Comparison of ENCODE assay signal across 22 cellular contexts in genomic region chr12:24049771-24050170, GRCh38.
A peak's percentile ranks its signal among the peaks of the same experiment; 100 is the strongest.
DNase-seq lines count a peak whose midpoint lies in the region; ATAC-seq and TF ChIP-seq lines count a peak whose summit lies in the region.
"Had no signal": no experiment of that assay in that cellular context is flagged by ENCODE, and none has a peak within 500 bp of the region (broad histone marks: within the 10 kb centered on the region; RNA-seq: fewer than 3 reads in every experiment).

No MANE protein-coding gene starts in this region.

- no peak for ATAC-seq in GM18502 (IDR thresholded peaks at IDR 0.05; ENCODE audit: poor library complexity, unreplicated experiment)
- ATAC-seq in activated CD8-positive, alpha-beta T cell treated with anti-CD3 and anti-CD28 coated beads for 36 hours, result no peak
- ATAC-seq: HCT116, Panc1 had no signal

- peaks cover 25% of the 10 kb centered on the region for H3K9me3 Mint-ChIP-seq in nephron progenitor cell
- H3K9me3 Mint-ChIP-seq in activated CD8-positive, alpha-beta T cell treated with anti-CD3 and anti-CD28 coated beads for 36 hours, result no peaks in the 10 kb centered on the region

- DNase-seq in NCI-H524 (lab: John Stamatoyannopoulos, UW) (peak; percentile 14 to 54), hepatocyte (ENCODE audit: low spot score) (peak; percentile 36), nephron progenitor cell (no peak), GM19238 (ENCODE audit: insufficient read length, low spot score) (no peak)
- DNase-seq in activated CD8-positive, alpha-beta T cell treated with anti-CD3 and anti-CD28 coated beads for 36 hours, result no peak
- DNase-seq: BE2C; CD4-positive, alpha-beta T cell; COR-L47; DMS153; KG1; NCI-H1105; NCI-H146; NCI-H2029; NCI-H774; NK-92 treated with Interleukin-12 subunit alpha and Interleukin-12 subunit beta, amount 100 ng/mL, for 24 hours; SIG-M5; SK-N-SH had no signal

- CTCF ChIA-PET in activated CD8-positive, alpha-beta T cell treated with anti-CD3 and anti-CD28 coated beads for 36 hours (lab: Charles Lee), result interaction anchor here (1.7 kb wide), 1 partner anchor 15 kb away, joined by 4 read pairs; no protein-coding TSS in a partner anchor

- H3K4me3 ChIP-seq in Loucy (ENCODE audit: low read length, poor library complexity, severe bottlenecking) (peak overlapping the region; percentile 48), hepatocyte (no peak overlapping the region)

- H3K4me1 ChIP-seq in Loucy (ENCODE audit: insufficient read depth, low read length, poor library complexity, severe bottlenecking), result peaks cover 73% of the 10 kb centered on the region
- H3K4me1 ChIP-seq in hepatocyte (ENCODE audit: insufficient read depth), result peaks cover 6% of the 10 kb centered on the region
- H3K4me1 ChIP-seq: BE2C had no signal

- no peaks in the 10 kb centered on the region for H3K9me2 ChIP-seq in Loucy (replicated peaks; ENCODE audit: low read depth, low read length)
- H3K9me2 ChIP-seq in hepatocyte (replicated peaks; ENCODE audit: insufficient read depth), result no peaks in the 10 kb centered on the region
- H3K9me2 ChIP-seq: SK-N-SH had no signal

- H3K36me3 Mint-ChIP-seq in nephron progenitor cell (ENCODE audit: low read depth), result peaks cover 18% of the 10 kb centered on the region
- H3K36me3 Mint-ChIP-seq in activated CD8-positive, alpha-beta T cell treated with anti-CD3 and anti-CD28 coated beads for 36 hours (ENCODE audit: low read depth), result no peaks in the 10 kb centered on the region

- H3K9me3 ChIP-seq in Loucy (ENCODE audit: insufficient read depth, low read depth, low read length) (0 out of 2 replicates have a peak, but pooled peaks cover 5% of the 10 kb centered on the region), hepatocyte (ENCODE audit: low read depth) (peaks cover 5% of the 10 kb centered on the region)
- H3K9me3 ChIP-seq: BE2C had no signal

- H3K4me2 ChIP-seq in Loucy (ENCODE audit: low read depth, low read length, poor library complexity, severe bottlenecking) (peak overlapping the region; percentile 42), hepatocyte (no peak overlapping the region)
- H3K4me2 ChIP-seq: SK-N-SH had no signal

- TF ChIP-seq CTCF in Loucy (conservative IDR thresholded peaks at IDR 0.05; ENCODE audit: low read length) (no peak), hepatocyte (IDR thresholded peaks at IDR 0.05; ENCODE audit: poor library complexity) (no peak), nephron progenitor cell (IDR thresholded peaks at IDR 0.05) (no peak)
- no peak for TF ChIP-seq CTCF in activated CD8-positive, alpha-beta T cell treated with anti-CD3 and anti-CD28 coated beads for 36 hours (IDR thresholded peaks at IDR 0.05)

- H2AFZ ChIP-seq in Loucy (ENCODE audit: low read length) (no peak overlapping the region), hepatocyte (no peak overlapping the region)

- 62% methylated on average over 4 of the region's 4 CpGs for WGBS in hepatocyte (ENCODE audit: low lambda C conversion rate, missing lambda C conversion rate)

- no peaks in the 10 kb centered on the region for H3K27me3 ChIP-seq in Loucy (ENCODE audit: insufficient read depth, low read length, poor library complexity, severe bottlenecking)
- H3K27me3 ChIP-seq in hepatocyte, result no peaks in the 10 kb centered on the region
- H3K27me3 ChIP-seq: BE2C had no signal

- H3K27ac ChIP-seq in hepatocyte, result no peak overlapping the region
- H3K27ac ChIP-seq: HL-60 had no signal

- H3K36me3 ChIP-seq in Loucy (ENCODE audit: insufficient read depth, low read length) (no peaks in the 10 kb centered on the region), hepatocyte (replicated peaks; ENCODE audit: insufficient read depth, low read depth) (no peaks in the 10 kb centered on the region)
- H3K36me3 ChIP-seq: BE2C had no signal

- peak overlapping the region; percentile 46 for H3K9ac ChIP-seq in Loucy (ENCODE audit: low read depth, low read length, poor library complexity, severe bottlenecking)
- H3K9ac ChIP-seq: SK-N-SH had no signal

- intact Hi-C loops in activated CD8-positive, alpha-beta T cell treated with anti-CD3 and anti-CD28 coated beads for 36 hours (cut with micrococcal nuclease), result no loop called here

- H3K79me2 ChIP-seq in Loucy (ENCODE audit: insufficient read depth, low read length) (no peaks in the 10 kb centered on the region), hepatocyte (no peaks in the 10 kb centered on the region)

- H3F3A ChIP-seq in Loucy (ENCODE audit: low read depth), result peaks cover 9% of the 10 kb centered on the region; the same call in 1 of the 2 replicates

- peak overlapping the region; percentile 57 for H3K27ac Mint-ChIP-seq in nephron progenitor cell
- H3K27ac Mint-ChIP-seq in activated CD8-positive, alpha-beta T cell treated with anti-CD3 and anti-CD28 coated beads for 36 hours, result no peak overlapping the region
- H3K27ac Mint-ChIP-seq: CD4-positive, alpha-beta T cell had no signal

- H3K4me3 Mint-ChIP-seq in nephron progenitor cell, result no peak overlapping the region
- H3K4me3 Mint-ChIP-seq in activated CD8-positive, alpha-beta T cell treated with anti-CD3 and anti-CD28 coated beads for 36 hours, result no peak overlapping the region
- H3K4me3 Mint-ChIP-seq: CD4-positive, alpha-beta T cell had no signal

- POLR2A ChIA-PET in activated CD8-positive, alpha-beta T cell treated with anti-CD3 and anti-CD28 coated beads for 36 hours (lab: Charles Lee), result no interaction called here

- H3K4me1 Mint-ChIP-seq in nephron progenitor cell, result peaks cover 12% of the 10 kb centered on the region
- H3K4me1 Mint-ChIP-seq in activated CD8-positive, alpha-beta T cell treated with anti-CD3 and anti-CD28 coated beads for 36 hours (ENCODE audit: low read depth), result no peaks in the 10 kb centered on the region

- H3K27me3 Mint-ChIP-seq in nephron progenitor cell (ENCODE audit: low read depth, poor library complexity), result peaks cover 3% of the 10 kb centered on the region
- H3K27me3 Mint-ChIP-seq in activated CD8-positive, alpha-beta T cell treated with anti-CD3 and anti-CD28 coated beads for 36 hours, result no peaks in the 10 kb centered on the region
- H3K27me3 Mint-ChIP-seq: CD4-positive, alpha-beta T cell had no signal

- H4K20me1 ChIP-seq in Loucy (ENCODE audit: insufficient read depth, low read length, poor library complexity, severe bottlenecking) (no peaks in the 10 kb centered on the region), hepatocyte (ENCODE audit: insufficient read depth, poor library complexity, severe bottlenecking) (no peaks in the 10 kb centered on the region)

Comparison
In these comparisons a context has a peak if more than half of its experiments do, and no peak if none do; other contexts are left out.
1. DNase-seq: peak in NCI-H524 (2 of 2) and hepatocyte (single experiment); none in nephron progenitor cell (single experiment), activated CD8-positive, alpha-beta T cell treated with anti-CD3 and anti-CD28 coated beads for 36 hours (single experiment) and GM19238 (single experiment).